ENCODE assay signal across 22 cellular contexts in genomic region chr9:27367922-27368316, GRCh38.
DNase-seq lines count a peak whose midpoint lies in the region; ATAC-seq, FAIRE-seq and TF ChIP-seq lines count a peak whose summit lies in the region.
"Had no signal": no experiment of that assay in that cellular context is flagged by ENCODE, and none has a peak within 500 bp of the region (broad histone marks: within the 10 kb centered on the region; RNA-seq: fewer than 3 reads in every experiment).

No MANE protein-coding gene starts in this region.

- no peak overlapping the region for H4K5ac ChIP-seq in H1 (ENCODE audit: insufficient read length, low read depth, low read length)

- H3K9me3 ChIP-seq in breast epithelium (no peaks in the 10 kb centered on the region), mammary epithelial cell (replicated peaks; ENCODE audit: insufficient read depth, low read length) (no peaks in the 10 kb centered on the region), H1 (ENCODE audit: insufficient read depth in 2 of 2, low read depth in 1 of 2, low read length in 1 of 2) (no peaks in the 10 kb centered on the region), aorta (ENCODE audit: control insufficient read depth, low read length) (no peaks in the 10 kb centered on the region)
- H3K9me3 ChIP-seq: SJCRH30 had no signal

- CTCF ChIA-PET in mammary epithelial cell (lab: Charles Lee; ENCODE audit: low non-redundant PET), result no interaction called here
- CTCF ChIA-PET in H1 (lab: Charles Lee; ENCODE audit: partially characterized antibody), result interaction anchor here (0.7 to 2.0 kb wide), 3 partner anchors 9 to 162 kb away, joined by 3 to 10 read pairs (median 3); partner anchors contain the start of gene MOB3B

- dilution Hi-C loops in mammary epithelial cell (cut with HindIII; ENCODE audit: low sequenced_read_pairs), result no loop called here

- H3K36me3 ChIP-seq in breast epithelium (no peaks in the 10 kb centered on the region), mammary epithelial cell (ENCODE audit: insufficient read depth, low read length) (no peaks in the 10 kb centered on the region), H1 (ENCODE audit: control insufficient read depth in 2 of 4, insufficient read depth in 4 of 4, low read length in 3 of 4) (no peaks in the 10 kb centered on the region), aorta (ENCODE audit: control insufficient read depth in 1 of 2, insufficient read depth in 2 of 2, low read length in 1 of 2) (no peaks in the 10 kb centered on the region)
- H3K36me3 ChIP-seq: SJCRH30 had no signal

- POLR2A ChIA-PET in H1 (lab: Charles Lee; ENCODE audit: partially characterized antibody), result no interaction called here

- H3K27ac ChIP-seq in breast epithelium (peak overlapping the region; percentile 73 to 79), mammary epithelial cell (ENCODE audit: insufficient read depth, low read depth, low read length) (no peak overlapping the region), H1 (ENCODE audit: low read depth, low read length) (no peak overlapping the region), aorta (ENCODE audit: low read depth in 1 of 2, low read length in 2 of 2) (no peak overlapping the region)
- H3K27ac ChIP-seq: SJCRH30 had no signal

- H4K8ac ChIP-seq in H1 (ENCODE audit: extremely low read depth, insufficient read depth, low read length), result no peak overlapping the region

- FAIRE-seq in H1 (lab: Jason Lieb, UNC), result no peak
- FAIRE-seq: A204.1, K562 had no signal

- no peak for TF ChIP-seq EP300 in H1 (IDR thresholded peaks at IDR 0.05; ENCODE audit: borderline replicate concordance in 1 of 2, low read depth in 2 of 2, low read length in 2 of 2)

- no TSS peak for BruUV-seq in mammary epithelial cell (replicated peaks; lab: Mats Ljungman, UMichigan)

- H3K4me1 Mint-ChIP-seq in osteocyte (ENCODE audit: unreplicated experiment), result peaks cover 65% of the 10 kb centered on the region

- TF ChIP-seq RAD21 in H1 (IDR thresholded peaks at IDR 0.05 in 1 of 2, conservative IDR thresholded peaks at IDR 0.05 in 1 of 2; ENCODE audit: low read depth in 2 of 2, low read length in 2 of 2), result no peak

- no peaks in the 10 kb centered on the region for H3K9me3 Mint-ChIP-seq in osteocyte (ENCODE audit: unreplicated experiment)
- H3K9me3 Mint-ChIP-seq: activated T-cell treated with anti-CD3 and anti-CD28 coated beads, Interleukin-2, amount 50 U/mL, for 24 hours; CD8-positive, alpha-beta T cell had no signal

- no peak overlapping the region for H2BK15ac ChIP-seq in H1 (ENCODE audit: low read length)

- H3K4me3 ChIP-seq in breast epithelium (no peak overlapping the region), mammary epithelial cell (replicated peaks in 1 of 3; ENCODE audit: insufficient read depth in 1 of 3, low read depth in 2 of 3, low read length in 3 of 3) (no peak overlapping the region), H1 (ENCODE audit: extremely low read depth in 1 of 4, insufficient read depth in 2 of 4, low read depth in 3 of 4, low read length in 4 of 4) (no peak overlapping the region), aorta (ENCODE audit: low read length in 2 of 2) (no peak overlapping the region)
- H3K4me3 ChIP-seq: K562, SJCRH30 had no signal

- H2BK120ac ChIP-seq in H1 (replicated peaks; ENCODE audit: low read depth, low read length), result no peak overlapping the region

- ATAC-seq in aorta (ENCODE audit: low FRiP score), result peak; percentile 12
- no peak for ATAC-seq in HG02852 (IDR thresholded peaks at IDR 0.05; ENCODE audit: unreplicated experiment)
- ATAC-seq: CD8-positive, alpha-beta T cell; HCT116; K562 had no signal

- H3K27me3 ChIP-seq in breast epithelium, result no peaks in the 10 kb centered on the region
- H3K27me3 ChIP-seq in mammary epithelial cell (ENCODE audit: insufficient read depth, low read length), result no peaks in the 10 kb centered on the region
- H3K27me3 ChIP-seq in H1 (replicated peaks in 1 of 4; ENCODE audit: control insufficient read depth in 3 of 4, extremely low read depth in 1 of 4, insufficient read depth in 3 of 4, low read length in 3 of 4), result no peaks in the 10 kb centered on the region
- no peaks in the 10 kb centered on the region for H3K27me3 ChIP-seq in aorta (ENCODE audit: control insufficient read depth in 1 of 2, insufficient read depth in 2 of 2, low read length in 1 of 2)
- H3K27me3 ChIP-seq: SJCRH30 had no signal

- H3K23ac ChIP-seq in H1 (ENCODE audit: insufficient read length), result no peak overlapping the region

- H3K27me3 Mint-ChIP-seq in osteocyte (ENCODE audit: unreplicated experiment), result peaks cover 12% of the 10 kb centered on the region

- no peaks in the 10 kb centered on the region for H3K36me3 Mint-ChIP-seq in osteocyte (ENCODE audit: unreplicated experiment)
- H3K36me3 Mint-ChIP-seq: CD8-positive, alpha-beta T cell had no signal

- H3K14ac ChIP-seq in H1 (ENCODE audit: insufficient read length), result no peak overlapping the region

- peaks cover 2 to 3% of the 10 kb centered on the region in 2 donors for H3K4me1 ChIP-seq in breast epithelium
- H3K4me1 ChIP-seq in mammary epithelial cell (ENCODE audit: insufficient read depth, low read length), result peaks cover 18% of the 10 kb centered on the region
- peaks cover 14 to 48% (median 26%) of the 10 kb centered on the region in 4 experiments for H3K4me1 ChIP-seq in H1 (replicated peaks in 1 of 4; ENCODE audit: control insufficient read depth in 3 of 4, insufficient read depth in 4 of 4, low read length in 3 of 4)
- H3K4me1 ChIP-seq in aorta (ENCODE audit: control insufficient read depth in 1 of 2, insufficient read depth in 2 of 2, low read length in 2 of 2), result peaks cover 3 to 10% of the 10 kb centered on the region in 2 donors
- H3K4me1 ChIP-seq: SJCRH30 had no signal

- H3K9ac ChIP-seq in mammary epithelial cell (ENCODE audit: insufficient read depth, low read length) (no peak overlapping the region), H1 (replicated peaks in 1 of 4; ENCODE audit: extremely low read depth in 1 of 4, low read depth in 3 of 4, low read length in 3 of 4) (no peak overlapping the region)

- 27% methylated on average over 3 of the region's 3 CpGs for WGBS in mammary epithelial cell (ENCODE audit: low coverage, missing lambda C conversion rate)
- 81% methylated on average over 3 of the region's 3 CpGs; no CpG with 5 or more reads in 1 of the 2 experiments for WGBS in H1 (ENCODE audit: extremely low coverage in 1 of 2, insufficient coverage in 1 of 2, insufficient read length in 1 of 2, insufficient replicate concordance in 2 of 2, low coverage in 1 of 2, low lambda C conversion rate in 2 of 2, missing lambda C conversion rate in 1 of 2), 2 experiments
- 12 to 15% methylated on average over 3 of the region's 3 CpGs for WGBS in aorta, 2 donors

- peaks cover 28% of the 10 kb centered on the region for H3K79me2 ChIP-seq in mammary epithelial cell (ENCODE audit: insufficient read depth, low read length)
- H3K79me2 ChIP-seq in H1 (ENCODE audit: control insufficient read depth in 1 of 2, insufficient read depth in 2 of 2, low read length in 2 of 2), result no peaks in the 10 kb centered on the region

- H2AK5ac ChIP-seq in H1 (ENCODE audit: low read depth, low read length), result peak overlapping the region; percentile 70; the same call in 1 of the 2 replicates

- no peak overlapping the region for H3K18ac ChIP-seq in H1 (ENCODE audit: extremely low read depth, low read length)

- H3K4me3 Mint-ChIP-seq in osteocyte (ENCODE audit: unreplicated experiment), result no peak overlapping the region
- H3K4me3 Mint-ChIP-seq: activated T-cell treated with anti-CD3 and anti-CD28 coated beads, Interleukin-2, amount 50 U/mL, for 24 hours; CD8-positive, alpha-beta T cell had no signal

- H3K23me2 ChIP-seq in H1 (ENCODE audit: low read depth, low read length), result no peaks in the 10 kb centered on the region

- H3K4me2 ChIP-seq in mammary epithelial cell (ENCODE audit: insufficient read depth, low read depth, low read length), result no peak overlapping the region
- 0 out of 4 replicates have a peak overlapping the region, but pooled peaks of 1 of the 2 experiments have one; percentile 8 for H3K4me2 ChIP-seq in H1 (ENCODE audit: insufficient read depth in 1 of 2, low read depth in 2 of 2, low read length in 2 of 2)

- H2AFZ ChIP-seq in mammary epithelial cell (ENCODE audit: low read depth, low read length) (no peak overlapping the region), H1 (ENCODE audit: low read length) (no peak overlapping the region)

- in situ Hi-C loops in mammary epithelial cell (cut with MboI; ENCODE audit: low sequenced_read_pairs in 2 of 2), result no loop called here

- DNase-seq in breast epithelium (ENCODE audit: low spot score in 2 of 2), result no peak
- no peak for DNase-seq in mammary epithelial cell
- no peak for DNase-seq in H1 (ENCODE audit: low read depth in 1 of 2, low spot score in 2 of 2)
- DNase-seq in osteocyte (ENCODE audit: extremely low spot score, unreplicated experiment), result no peak
- no peak for DNase-seq in aorta
- DNase-seq in OCI-M1 (lab: John Stamatoyannopoulos, UW), result no peak
- DNase-seq in NOMO-1 treated with dmso at 0.1 percent for 144 hours (lab: John Stamatoyannopoulos, UW; ENCODE audit: unreplicated experiment), result no peak
- DNase-seq: activated CD4-positive, alpha-beta T cell treated with anti-CD3 and anti-CD28 coated beads for 48 hours; activated T-cell treated with anti-CD3 and anti-CD28 coated beads, Interleukin-2, amount 50 U/mL, for 24 hours; CD8-positive, alpha-beta T cell; dermis blood vessel endothelial cell; EL; mesenchymal stem cell; NCI-H1417 treated with DMSO at 0.1 percent for 48 hours; NCI-H345; stimulated activated CD4-positive, alpha-beta T cell treated with anti-CD3 and anti-CD28 coated beads, Interleukin-4, amount 100 ng/mL, for 4 hours; T1000 had no signal

- H4K91ac ChIP-seq in H1 (replicated peaks; ENCODE audit: insufficient read length, low read length), result no peak overlapping the region

- H2BK12ac ChIP-seq in H1 (ENCODE audit: low read depth, low read length), result 0 out of 2 replicates have a peak overlapping the region, but pooled peaks have one; percentile 11

- TF ChIP-seq CTCF in breast epithelium (IDR thresholded peaks at IDR 0.05) (no peak), mammary epithelial cell (conservative IDR thresholded peaks at IDR 0.05 in 1 of 2, IDR thresholded peaks at IDR 0.05 in 1 of 2; ENCODE audit: extremely low read depth in 1 of 2, insufficient read depth in 1 of 2, low read depth in 1 of 2, low read length in 2 of 2) (no peak), H1 (IDR thresholded peaks at IDR 0.05; ENCODE audit: control extremely low read depth in 1 of 3, insufficient read depth in 1 of 3, low read depth in 1 of 3, low read length in 3 of 3) (no peak), osteocyte (IDR thresholded peaks at IDR 0.05) (no peak)

- H2BK5ac ChIP-seq in H1 (ENCODE audit: low read depth, low read length), result no peak overlapping the region

- H3K27ac Mint-ChIP-seq in osteocyte (ENCODE audit: unreplicated experiment), result peak overlapping the region; percentile 61
- H3K27ac Mint-ChIP-seq: CD8-positive, alpha-beta T cell had no signal

- H4K20me1 ChIP-seq in mammary epithelial cell (ENCODE audit: insufficient read depth, low read length) (no peaks in the 10 kb centered on the region), H1 (replicated peaks in 1 of 2; ENCODE audit: control insufficient read depth in 1 of 2, insufficient read depth in 2 of 2, low read length in 2 of 2) (no peaks in the 10 kb centered on the region)

- no peak overlapping the region for H3K4ac ChIP-seq in H1 (replicated peaks; ENCODE audit: insufficient read length, low read depth, low read length)

- peak overlapping the region; percentile 17; the same call in 1 of the 2 replicates for H2BK20ac ChIP-seq in H1 (ENCODE audit: low read length)

- TF ChIP-seq POLR2A in breast epithelium (IDR thresholded peaks at IDR 0.05), result no peak
- TF ChIP-seq POLR2A in H1 (IDR thresholded peaks at IDR 0.05; ENCODE audit: control extremely low read depth in 1 of 2, low read depth in 2 of 2, low read length in 2 of 2), result no peak

- no peak overlapping the region for H3K56ac ChIP-seq in H1 (replicated peaks; ENCODE audit: insufficient read length, low read depth, low read length)

- peaks cover 5% of the 10 kb centered on the region for H3K79me1 ChIP-seq in H1 (ENCODE audit: low read depth, low read length)

- intact Hi-C loops in breast epithelium (cut with DNase I; ENCODE audit: low total_unique reads) (no loop called here), mammary epithelial cell (cut with micrococcal nuclease) (no loop called here), aorta (cut with DNase I) (no loop called here)

Comparison
In these comparisons a context has a peak if more than half of its experiments do, and no peak if none do; other contexts are left out.
1. H3K27ac ChIP-seq: peak in breast epithelium (2 of 2); none in mammary epithelial cell (single experiment), H1 (single experiment) and aorta (0 of 2).